8 cellular contexts compared by ENCODE assay signal in genomic region chr4:127963633-127964398, GRCh38. TPM values are rescaled to one million over a fixed set of nuclear protein-coding genes. Genes with fewer than 3 reads are reported as not detected.
A peak's percentile ranks its signal among the peaks of the same experiment; 100 is the strongest.
DNase-seq lines count a peak whose midpoint lies in the region; ATAC-seq and TF ChIP-seq lines count a peak whose summit lies in the region.
"Not testable (repeated sequence)": the region's sequence is repeated elsewhere in the genome, so short reads cannot be mapped to it uniquely, and the experiment has no call there.

No MANE protein-coding gene starts in this region.

- not testable (repeated sequence) for H3K27ac ChIP-seq in HUES48 (ENCODE audit: low read depth, low read length); iPS DF 6.9 (ENCODE audit: low read length)

- ATAC-seq in T-helper 17 cell: not testable (repeated sequence)

- H3K9me3 Mint-ChIP-seq in CD14-positive monocyte; dendritic cell treated with granulocyte-macrophage colony-stimulating factor and Interleukin-4, amounts not matched to agents 40 ng/mL and 50 ng/mL, for 4 days; neural crest cell; stimulated activated naive CD8-positive, alpha-beta T cell treated with anti-CD3 and anti-CD28 coated beads, Interleukin-15, Interleukin-2, amounts not matched to agents 100 ng/mL and 50 ng/mL, for 24 hours: not testable (repeated sequence)

- DNase-seq in CD14-positive monocyte (ENCODE audit: low spot score); iPS DF 6.9 (ENCODE audit: low read depth, low spot score); neural crest cell (ENCODE audit: low read depth, low spot score): not testable (repeated sequence)
- DNase-seq in T-helper 17 cell (peak in 1 of 3 donors; percentile 17), activated gamma-delta T cell (lab: John Stamatoyannopoulos, UW) (peak; percentile 17)

- H3K27me3 Mint-ChIP-seq in CD14-positive monocyte (ENCODE audit: low read depth in 3 of 3); T-helper 17 cell; dendritic cell treated with granulocyte-macrophage colony-stimulating factor and Interleukin-4, amounts not matched to agents 40 ng/mL and 50 ng/mL, for 4 days; neural crest cell (ENCODE audit: low read depth); stimulated activated naive CD8-positive, alpha-beta T cell treated with anti-CD3 and anti-CD28 coated beads, Interleukin-15, Interleukin-2, amounts not matched to agents 100 ng/mL and 50 ng/mL, for 24 hours: not testable (repeated sequence)

- no CpG with 5 or more reads among the region's 35 CpGs for WGBS in iPS DF 6.9 (ENCODE audit: insufficient coverage, insufficient read length)

- H3K36me3 ChIP-seq in HUES48 (ENCODE audit: control insufficient read depth, insufficient read depth, low read length): peaks cover 13% of the 10 kb centered on the region
- not testable (repeated sequence) for H3K36me3 ChIP-seq in iPS DF 6.9 (ENCODE audit: control insufficient read depth, insufficient read depth, low read length)

- H3K27ac Mint-ChIP-seq in CD14-positive monocyte (peak overlapping the region in 3 of 7 donors; percentile 10 to 45 (median 20)), T-helper 17 cell (peak overlapping the region; percentile 76)
- H3K27ac Mint-ChIP-seq in dendritic cell treated with granulocyte-macrophage colony-stimulating factor and Interleukin-4, amounts not matched to agents 40 ng/mL and 50 ng/mL, for 4 days: peak overlapping the region; percentile 97
- H3K27ac Mint-ChIP-seq in neural crest cell (ENCODE audit: unreplicated experiment): not testable (repeated sequence)
- peak overlapping the region; percentile 89 for H3K27ac Mint-ChIP-seq in stimulated activated naive CD8-positive, alpha-beta T cell treated with anti-CD3 and anti-CD28 coated beads, Interleukin-15, Interleukin-2, amounts not matched to agents 100 ng/mL and 50 ng/mL, for 24 hours

- H3K4me3 ChIP-seq in HUES48 (ENCODE audit: low read depth, low read length) (peak overlapping the region; percentile 82), iPS DF 6.9 (ENCODE audit: low read length) (peak overlapping the region; percentile 20; the same call in 1 of the 2 replicates)

- intact Hi-C loops in CD14-positive monocyte (cut with micrococcal nuclease): loop anchor here (5.0 to 10.0 kb wide), 3 partner anchors 82 to 1131 kb away; partner anchors contain the start of genes C4orf33 (in 1 of the 2), LARP1B (in 1 of the 2), PLK4 (in 1 of the 2) and SCLT1 (in 1 of the 2)
- intact Hi-C loops in dendritic cell treated with granulocyte-macrophage colony-stimulating factor and Interleukin-4, amounts not matched to agents 40 ng/mL and 50 ng/mL, for 4 days (cut with micrococcal nuclease): loop anchor here (2.0 to 10.0 kb wide), 2 partner anchors 323 to 339 kb away; partner anchors contain the start of gene PGRMC2

- H3K9ac ChIP-seq in HUES48 (ENCODE audit: low read depth, low read length): not testable (repeated sequence)

- peak overlapping the region; percentile 70 to 75 for H3K4me3 Mint-ChIP-seq in CD14-positive monocyte
- H3K4me3 Mint-ChIP-seq in T-helper 17 cell: peak overlapping the region; percentile 86
- peak overlapping the region; percentile 96 for H3K4me3 Mint-ChIP-seq in dendritic cell treated with granulocyte-macrophage colony-stimulating factor and Interleukin-4, amounts not matched to agents 40 ng/mL and 50 ng/mL, for 4 days
- H3K4me3 Mint-ChIP-seq in neural crest cell: peak overlapping the region; percentile 88
- peak overlapping the region; percentile 81 for H3K4me3 Mint-ChIP-seq in stimulated activated naive CD8-positive, alpha-beta T cell treated with anti-CD3 and anti-CD28 coated beads, Interleukin-15, Interleukin-2, amounts not matched to agents 100 ng/mL and 50 ng/mL, for 24 hours

- H3K36me3 Mint-ChIP-seq in CD14-positive monocyte; T-helper 17 cell (ENCODE audit: low read depth): not testable (repeated sequence)
- peaks cover 14% of the 10 kb centered on the region for H3K36me3 Mint-ChIP-seq in dendritic cell treated with granulocyte-macrophage colony-stimulating factor and Interleukin-4, amounts not matched to agents 40 ng/mL and 50 ng/mL, for 4 days (ENCODE audit: low read depth)
- peaks cover 10% of the 10 kb centered on the region for H3K36me3 Mint-ChIP-seq in neural crest cell (ENCODE audit: low read depth)
- H3K36me3 Mint-ChIP-seq in stimulated activated naive CD8-positive, alpha-beta T cell treated with anti-CD3 and anti-CD28 coated beads, Interleukin-15, Interleukin-2, amounts not matched to agents 100 ng/mL and 50 ng/mL, for 24 hours (ENCODE audit: low read depth): peaks cover 28% of the 10 kb centered on the region

- not testable (repeated sequence) for TF ChIP-seq CTCF in CD14-positive monocyte (IDR thresholded peaks at IDR 0.05); neural crest cell (conservative IDR thresholded peaks at IDR 0.05)

- H3K4me1 Mint-ChIP-seq in CD14-positive monocyte (peaks cover 26% of the 10 kb centered on the region), T-helper 17 cell (peaks cover 29% of the 10 kb centered on the region), neural crest cell (peaks cover 24% of the 10 kb centered on the region)
- H3K4me1 Mint-ChIP-seq in dendritic cell treated with granulocyte-macrophage colony-stimulating factor and Interleukin-4, amounts not matched to agents 40 ng/mL and 50 ng/mL, for 4 days (ENCODE audit: low read depth): peaks cover 19% of the 10 kb centered on the region
- H3K4me1 Mint-ChIP-seq in stimulated activated naive CD8-positive, alpha-beta T cell treated with anti-CD3 and anti-CD28 coated beads, Interleukin-15, Interleukin-2, amounts not matched to agents 100 ng/mL and 50 ng/mL, for 24 hours (ENCODE audit: low read depth): peaks cover 44% of the 10 kb centered on the region

- not testable (repeated sequence) for H3K4me1 ChIP-seq in HUES48 (ENCODE audit: control insufficient read depth, insufficient read depth, low read length); iPS DF 6.9 (ENCODE audit: control insufficient read depth, insufficient read depth, low read length)

- H3K27me3 ChIP-seq in HUES48 (ENCODE audit: control insufficient read depth, insufficient read depth, low read length); iPS DF 6.9 (ENCODE audit: control insufficient read depth, insufficient read depth, low read length): not testable (repeated sequence)

- not testable (repeated sequence) for H3K9me3 ChIP-seq in HUES48 (ENCODE audit: control insufficient read depth, insufficient read depth, low read length); T-helper 17 cell (ENCODE audit: control insufficient read depth, low read length, poor library complexity, severe bottlenecking); iPS DF 6.9 (ENCODE audit: control insufficient read depth, insufficient read depth, low read length)

RNA-seq across cellular contexts. Expression of gene MFSD8, which starts 1.2 kb away (rescaled TPM):
- 10 to 100 TPM in 1 of 2 donors, 1 to 10 TPM in 1; 7.0 to 14.2 TPM for polyA plus RNA-seq in CD14-positive monocyte
- total RNA-seq in T-helper 17 cell (10 to 100 TPM; 22.5 to 27.8 TPM), neural crest cell (17.8 and 19.4 TPM in 2 replicates)

RNA-seq across cellular contexts. Expression of gene ABHD18, which starts 1.4 kb away (rescaled TPM):
- 1 to 10 TPM; 6.4 to 9.5 TPM for polyA plus RNA-seq in CD14-positive monocyte
- 10 to 100 TPM; 20.3 to 22.5 TPM for total RNA-seq in T-helper 17 cell
- total RNA-seq in neural crest cell: 10.3 and 10.5 TPM in 2 replicates
